21 cellular contexts compared by ENCODE assay signal in the genomic region with DNA sequence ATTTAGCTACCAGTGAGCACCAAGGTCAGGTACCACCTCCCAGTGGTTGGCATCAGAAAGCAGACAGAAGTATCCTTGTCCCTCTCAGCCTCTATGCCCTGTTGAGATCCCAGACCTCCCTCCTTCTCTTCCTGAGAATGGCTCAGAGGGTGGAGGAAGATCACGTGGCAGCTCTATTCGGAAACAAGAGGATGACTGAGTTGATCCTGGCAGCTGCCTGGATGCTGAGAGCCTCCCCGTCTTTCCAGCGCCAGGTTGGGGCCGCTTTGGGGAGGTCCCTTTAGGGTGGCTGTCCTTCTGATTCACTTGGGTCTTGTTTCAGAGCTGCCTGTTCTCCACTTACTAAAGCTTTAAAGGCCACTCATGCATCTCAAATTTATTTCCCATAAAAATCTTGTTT. TPM values are rescaled to one million over a fixed set of nuclear protein-coding genes. Genes with fewer than 3 reads are reported as not detected.
DNase-seq lines count a peak whose midpoint lies in the region; ATAC-seq and TF ChIP-seq lines count a peak whose summit lies in the region.
"Had no signal": no experiment of that assay in that cellular context is flagged by ENCODE, and none has a peak within 500 bp of the region (broad histone marks: within the 10 kb centered on the region; RNA-seq: fewer than 3 reads in every experiment).

No MANE protein-coding gene starts in this region.

- H2AFZ ChIP-seq in IMR-90 (replicated peaks; ENCODE audit: low read length, poor library complexity): no peak overlapping the region
- H2AFZ ChIP-seq: hepatocyte had no signal

- no peak overlapping the region for H3K14ac ChIP-seq in IMR-90 (replicated peaks; ENCODE audit: low read depth, low read length)

- H3K9ac ChIP-seq in IMR-90 (ENCODE audit: low read depth, low read length) (no peak overlapping the region), adipocyte (ENCODE audit: low read length) (no peak overlapping the region)
- H3K9ac ChIP-seq: BLaER1 had no signal

- H4K5ac ChIP-seq in IMR-90 (ENCODE audit: low read depth, low read length): no peak overlapping the region

- TF ChIP-seq POLR2A in IMR-90 (IDR thresholded peaks at IDR 0.05; ENCODE audit: low read depth, low read length): no peak
- no peak for TF ChIP-seq POLR2A in heart left ventricle (IDR thresholded peaks at IDR 0.05)

- no peak for ATAC-seq in IMR-90 (ENCODE audit: low read depth)
- peak; percentile 42 to 77 (median 68) for ATAC-seq in heart left ventricle
- ATAC-seq: right lobe of liver had no signal

- intact Hi-C loops in IMR-90 (cut with micrococcal nuclease) (no loop called here), heart left ventricle (cut with DNase I) (loop anchor here in 1 of 10 donors (10.0 kb wide), 1 partner anchor 46 kb away; no protein-coding TSS in a partner anchor)

- no peak overlapping the region for H4K91ac ChIP-seq in IMR-90 (ENCODE audit: insufficient read depth, low read depth, low read length)

- H2AK9ac ChIP-seq in IMR-90 (replicated peaks; ENCODE audit: low read depth, low read length, poor library complexity): no peak overlapping the region

- no peaks in the 10 kb centered on the region for H3K9me3 ChIP-seq in IMR-90 (ENCODE audit: control insufficient read depth, insufficient read depth, low read length)
- no peaks in the 10 kb centered on the region for H3K9me3 ChIP-seq in adipocyte (ENCODE audit: control insufficient read depth, low read length)
- H3K9me3 ChIP-seq in heart left ventricle: no peaks in the 10 kb centered on the region
- H3K9me3 ChIP-seq: BLaER1, neutrophil, right lobe of liver, thoracic aorta had no signal

- H2AK5ac ChIP-seq in IMR-90 (ENCODE audit: low read depth, low read length): 0 out of 2 replicates have a peak overlapping the region, but pooled peaks have one; percentile 21

- no peak overlapping the region for H2BK20ac ChIP-seq in IMR-90 (ENCODE audit: low read depth, low read length)

- TF ChIP-seq RAD21 in IMR-90 (IDR thresholded peaks at IDR 0.05; ENCODE audit: low read length): no peak

- BruUV-seq in IMR-90 (replicated peaks; lab: Mats Ljungman, UMichigan): no TSS peak

- 0 out of 2 replicates have a peak, but pooled peaks cover 3% of the 10 kb centered on the region for H4K20me1 ChIP-seq in IMR-90 (ENCODE audit: insufficient read depth, low read length)

- no peak overlapping the region for H2BK120ac ChIP-seq in IMR-90 (ENCODE audit: low read depth, low read length)

- H3K36me3 ChIP-seq in IMR-90 (ENCODE audit: control insufficient read depth, insufficient read depth, low read length) (no peaks in the 10 kb centered on the region), adipocyte (ENCODE audit: control insufficient read depth, insufficient read depth, low read length, severe bottlenecking) (no peaks in the 10 kb centered on the region), heart left ventricle (peaks cover 0 to 3% (median 0%) of the 10 kb centered on the region in 9 donors)
- H3K36me3 ChIP-seq: neutrophil, thoracic aorta had no signal

- no peak overlapping the region for H3K18ac ChIP-seq in IMR-90 (ENCODE audit: low read depth, low read length)

- WGBS in IMR-90 (ENCODE audit: extremely low coverage in 2 of 2, insufficient read length in 1 of 2), 2 experiments: no CpG with 5 or more reads among the region's 5 CpGs
- 45 to 65% (median 60%) methylated on average over 3 to 5 of the region's 5 CpGs for WGBS in heart left ventricle, 4 donors

- H4K8ac ChIP-seq in IMR-90 (ENCODE audit: low read depth in 2 of 2, low read length in 2 of 2): no peak overlapping the region

- no peak overlapping the region for H3K4me2 ChIP-seq in IMR-90 (ENCODE audit: low read depth, low read length)
- H3K4me2 ChIP-seq: BLaER1, hepatocyte had no signal

- no peak for DNase-seq in IMR-90
- peak; percentile 32 for DNase-seq in adipocyte (ENCODE audit: low read depth)
- peak in 3 of 5 donors; percentile 36 to 56 (median 43) for DNase-seq in heart left ventricle
- DNase-seq in stromal cell of bone marrow (ENCODE audit: low read depth): peak; percentile 25
- DNase-seq in central memory CD4-positive, alpha-beta T cell: no peak
- DNase-seq in HUDEP-2 (lab: John Stamatoyannopoulos, UW; ENCODE audit: unreplicated experiment in 76 of 76): no peak
- no peak for DNase-seq in stimulated activated CD4-positive, alpha-beta T cell treated with anti-CD3 and anti-CD28 coated beads, Interleukin-4, amount 100 ng/mL, for 24 hours
- DNase-seq: activated CD4-positive, alpha-beta T cell treated with anti-CD3 and anti-CD28 coated beads for 1 hour; activated naive CD4-positive, alpha-beta T cell treated with anti-CD3 and anti-CD28 coated beads, Interleukin-2, amount 10 ng/mL, durations not matched to agents 7 days and 5 days; dermis blood vessel endothelial cell; kidney; midbrain; right lobe of liver; stimulated activated CD4-positive, alpha-beta T cell treated with anti-CD3 and anti-CD28 coated beads, Interleukin-2, amount 100 ng/mL, for 48 hours had no signal

- H3K27me3 ChIP-seq in IMR-90 (ENCODE audit: control insufficient read depth, insufficient read depth, low read length) (no peaks in the 10 kb centered on the region), adipocyte (replicated peaks; ENCODE audit: control insufficient read depth, insufficient read depth, low read length) (no peaks in the 10 kb centered on the region), heart left ventricle (peaks cover 0 to 25% (median 0%) of the 10 kb centered on the region in 9 donors)
- H3K27me3 ChIP-seq: BLaER1, hepatocyte, right lobe of liver had no signal

- TF ChIP-seq CTCF in IMR-90 (conservative IDR thresholded peaks at IDR 0.05; ENCODE audit: low read depth, low read length) (no peak), heart left ventricle (IDR thresholded peaks at IDR 0.05) (no peak)

- no peak overlapping the region for H3K27ac ChIP-seq in IMR-90 (ENCODE audit: insufficient read depth, low read length)
- H3K27ac ChIP-seq in heart left ventricle: peak overlapping the region in 9 of 12 donors; percentile 29 to 79 (median 50)
- H3K27ac ChIP-seq: BLaER1, hepatocyte, neutrophil, right lobe of liver had no signal

- H3K79me1 ChIP-seq in IMR-90 (ENCODE audit: low read depth in 1 of 2, low read length in 2 of 2): no peaks in the 10 kb centered on the region

- peaks cover 6% of the 10 kb centered on the region; the same call in 1 of the 2 replicates for H3K9me1 ChIP-seq in IMR-90 (ENCODE audit: insufficient read depth, low read length)

- H2BK5ac ChIP-seq in IMR-90 (ENCODE audit: low read depth, low read length, poor library complexity, severe bottlenecking): no peak overlapping the region

- no peak overlapping the region for H3K4me3 ChIP-seq in IMR-90 (ENCODE audit: insufficient read depth, low read depth, low read length)
- H3K4me3 ChIP-seq in adipocyte (ENCODE audit: low read length): no peak overlapping the region
- H3K4me3 ChIP-seq in heart left ventricle: no peak overlapping the region
- H3K4me3 ChIP-seq: BLaER1, hepatocyte, right lobe of liver, thoracic aorta had no signal

- in situ Hi-C loops in IMR-90 (cut with MboI; ENCODE audit: low sequenced_read_pairs): no loop called here

- dilution Hi-C loops in IMR-90 (cut with HindIII; ENCODE audit: low sequenced_read_pairs, unreplicated experiment): no loop called here

- no peaks in the 10 kb centered on the region for H3K4me1 ChIP-seq in IMR-90 (ENCODE audit: control insufficient read depth, insufficient read depth, low read length)
- peaks cover 8% of the 10 kb centered on the region for H3K4me1 ChIP-seq in adipocyte (ENCODE audit: control insufficient read depth, insufficient read depth, low read length)
- peaks cover 0 to 48% (median 20%) of the 10 kb centered on the region in 12 donors for H3K4me1 ChIP-seq in heart left ventricle

- H3K23ac ChIP-seq in IMR-90 (ENCODE audit: low read depth, low read length): no peak overlapping the region

- H2BK15ac ChIP-seq in IMR-90 (ENCODE audit: low read depth, low read length): no peak overlapping the region

- H3K56ac ChIP-seq in IMR-90 (ENCODE audit: extremely low read depth, insufficient read depth, low read length): no peak overlapping the region

- POLR2A ChIA-PET in IMR-90 (lab: Charles Lee; ENCODE audit: unreplicated experiment): interaction anchor here (0.5 kb wide), 1 partner anchor 191 kb away, joined by 3 read pairs; no protein-coding TSS in a partner anchor

- H3K4ac ChIP-seq in IMR-90 (ENCODE audit: low read depth, low read length): no peak overlapping the region

- CTCF ChIA-PET in IMR-90 (lab: Yijun Ruan, JAX): no interaction called here

TF ChIP-seq in IMR-90, 13 proteins besides CTCF, POLR2A, EP300 and RAD21:
- TF ChIP-seq MXI1 (IDR thresholded peaks at IDR 0.05; ENCODE audit: borderline replicate concordance, low read depth, low read length) (no peak), SMC3 (IDR thresholded peaks at IDR 0.05; ENCODE audit: low read depth, low read length) (no peak)

RNA-seq across cellular contexts. Expression of a gene that starts 36.9 kb away (rescaled TPM):
- total RNA-seq in IMR-90 (2012; rRNA removed) (not detected in 2 replicates), heart left ventricle (under 1 TPM in 1 of 9 donors, not detected in 8; 0.52 TPM)
- polyA plus RNA-seq in IMR-90 (2012; rRNA removed) (not detected in 2 replicates), heart left ventricle (not detected)
- polyA plus RNA-seq in IMR-90 (2012; cell fraction: cytosol; rRNA removed): not detected in 2 replicates
- polyA plus RNA-seq in IMR-90 (2012; cell fraction: nucleus; rRNA removed; ENCODE audit: low replicate concordance): 0.01 TPM in 1 of 2 replicates, not detected in the other
- total RNA-seq: dermis blood vessel endothelial cell; epithelial cell of proximal tubule; hepatocyte; right lobe of liver; T-helper 2 cell treated with Interferon-gamma antibody and Interleukin-4, amounts not matched to agents 100 ng/mL and 5 ng/mL, for 36 hours had no signal
- polyA plus RNA-seq: hepatocyte, IgD-negative memory B cell had no signal

Comparison
In these comparisons a context has a peak if more than half of its experiments do, and no peak if none do; other contexts are left out.
1. DNase-seq: peak in adipocyte (single experiment), heart left ventricle (3 of 5) and stromal cell of bone marrow (single experiment); none in IMR-90 (single experiment), central memory CD4-positive, alpha-beta T cell (single experiment), HUDEP-2 (0 of 76) and stimulated activated CD4-positive, alpha-beta T cell treated with anti-CD3 and anti-CD28 coated beads, Interleukin-4, amount 100 ng/mL, for 24 hours (single experiment).